ENCODE assay signal across 26 cellular contexts in the genomic region with DNA sequence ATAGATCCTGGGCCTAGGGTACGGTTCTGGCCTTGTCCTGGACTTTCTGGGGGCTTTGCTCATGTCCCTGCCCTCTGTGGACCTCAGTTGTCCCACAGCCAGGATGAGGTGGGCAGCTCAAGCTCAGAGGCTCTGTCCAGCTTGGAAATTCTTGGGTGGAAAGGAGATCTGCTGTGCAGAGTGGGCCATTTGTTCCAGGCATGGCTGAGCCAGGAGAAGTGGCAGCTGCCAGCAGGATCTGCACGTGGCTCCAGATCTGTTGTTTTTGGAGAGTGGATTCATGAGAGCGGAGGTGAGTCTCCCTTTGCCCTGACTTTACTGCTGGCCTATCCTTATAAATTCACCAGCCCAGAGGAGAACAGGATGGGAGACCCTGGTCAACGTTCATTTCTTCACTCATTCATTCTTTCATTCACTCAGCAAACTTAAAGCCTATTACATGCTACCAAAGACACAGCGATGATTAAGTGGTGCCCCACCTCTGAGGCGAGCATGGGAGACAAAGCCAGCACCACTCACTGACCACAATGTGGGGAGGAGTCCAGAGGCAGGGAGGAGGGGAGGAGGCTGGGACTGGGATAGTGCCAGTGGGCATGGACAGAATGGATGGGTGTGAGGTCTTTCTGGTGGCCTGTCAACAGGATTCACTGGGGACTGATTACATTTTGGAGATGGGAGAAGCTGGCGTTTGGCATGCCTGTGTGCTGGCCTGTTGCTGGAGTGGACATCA.
DNase-seq lines count a peak whose midpoint lies in the region; ATAC-seq and TF ChIP-seq lines count a peak whose summit lies in the region.
"Had no signal": no experiment of that assay in that cellular context is flagged by ENCODE, and none has a peak within 500 bp of the region (broad histone marks: within the 10 kb centered on the region; RNA-seq: fewer than 3 reads in every experiment).

No MANE protein-coding gene starts in this region.

- H3K9me3 Mint-ChIP-seq in neural crest cell, result no peaks in the 10 kb centered on the region
- H3K9me3 Mint-ChIP-seq: activated naive CD8-positive, alpha-beta T cell treated with anti-CD3 and anti-CD28 coated beads, Interleukin-2, amount 50 U/mL, for 24 hours; CD4-positive, alpha-beta memory T cell; stimulated activated memory B cell treated with anti-CD40 and anti-IgM and Interleukin-4, amounts not matched to agents 10 μg/mL and 1 μg/mL and 100 μg/mL, for 72 hours; T-helper 1 cell treated with Interleukin-12 subunit alpha and Interleukin-12 subunit beta and Interleukin-4 antibody, amounts not matched to agents 30 μg/mL and 1 μg/mL, for 36 hours had no signal

- no peaks in the 10 kb centered on the region for H3K4me1 Mint-ChIP-seq in neural crest cell
- H3K4me1 Mint-ChIP-seq: activated naive CD8-positive, alpha-beta T cell treated with anti-CD3 and anti-CD28 coated beads, Interleukin-2, amount 50 U/mL, for 24 hours; CD4-positive, alpha-beta memory T cell; stimulated activated memory B cell treated with anti-CD40 and anti-IgM and Interleukin-4, amounts not matched to agents 10 μg/mL and 1 μg/mL and 100 μg/mL, for 72 hours had no signal

- H3K4me3 ChIP-seq in left ventricle myocardium inferior, result no peak overlapping the region
- H3K4me3 ChIP-seq: body of pancreas, Peyer's patch, sigmoid colon, SK-N-MC had no signal

- DNase-seq in left cardiac atrium, result peak; percentile 43
- no peak for DNase-seq in left ventricle myocardium inferior
- DNase-seq in astrocyte of the hippocampus (ENCODE audit: low read depth, low spot score), result peak; percentile 42
- DNase-seq in neural crest cell (ENCODE audit: low read depth, low spot score), result no peak
- no peak for DNase-seq in GM19240 (ENCODE audit: insufficient read length, low spot score)
- no peak for DNase-seq in activated CD4-positive, alpha-beta T cell treated with anti-CD3 and anti-CD28 coated beads for 48 hours
- DNase-seq in posterior vena cava (ENCODE audit: low spot score), result no peak
- no peak for DNase-seq in activated CD4-positive, alpha-beta T cell treated with anti-CD3 and anti-CD28 coated beads, Interleukin-2, amount 50 U/mL, for 1 hour
- DNase-seq: activated CD4-positive, alpha-beta T cell treated with anti-CD3 and anti-CD28 coated beads for 1 hour; activated effector memory CD4-positive, alpha-beta T cell treated with anti-CD3 and anti-CD28 coated beads, Interleukin-2, amount 50 U/mL, for 16 hours; activated naive CD8-positive, alpha-beta T cell treated with anti-CD3 and anti-CD28 coated beads, Interleukin-2, amount 50 U/mL, for 24 hours; AML-193; body of pancreas; CD4-positive, alpha-beta memory T cell; GOT3; IMR-90; kidney; NCI-H1092 treated with DMSO at 0.1 percent for 48 hours; NCI-H187 treated with DMSO at 0.1 percent for 48 hours; NCI-H526 treated with DMSO at 0.1 percent for 48 hours; Peyer's patch; sigmoid colon; stimulated activated CD4-positive, alpha-beta T cell treated with anti-CD3 and anti-CD28 coated beads, Interleukin-4, amount 100 ng/mL, for 4 hours had no signal

- H3K36me3 ChIP-seq in left ventricle myocardium inferior, result no peaks in the 10 kb centered on the region
- H3K36me3 ChIP-seq: Peyer's patch, sigmoid colon had no signal

- no peak overlapping the region for H3K4me3 Mint-ChIP-seq in neural crest cell
- H3K4me3 Mint-ChIP-seq: activated naive CD8-positive, alpha-beta T cell treated with anti-CD3 and anti-CD28 coated beads, Interleukin-2, amount 50 U/mL, for 24 hours; CD4-positive, alpha-beta memory T cell; stimulated activated memory B cell treated with anti-CD40 and anti-IgM and Interleukin-4, amounts not matched to agents 10 μg/mL and 1 μg/mL and 100 μg/mL, for 72 hours; T-helper 1 cell treated with Interleukin-12 subunit alpha and Interleukin-12 subunit beta and Interleukin-4 antibody, amounts not matched to agents 30 μg/mL and 1 μg/mL, for 36 hours had no signal

- peak; percentile 90 to 94 for ATAC-seq in left cardiac atrium
- ATAC-seq: body of pancreas; stimulated activated memory B cell treated with anti-CD40 and anti-IgM and Interleukin-4, amounts not matched to agents 10 μg/mL and 1 μg/mL and 100 μg/mL, for 72 hours had no signal

- H3K27me3 ChIP-seq in left ventricle myocardium inferior (ENCODE audit: low read depth), result no peaks in the 10 kb centered on the region
- H3K27me3 ChIP-seq: body of pancreas, Peyer's patch, sigmoid colon had no signal

- no peak overlapping the region for H3K27ac ChIP-seq in left ventricle myocardium inferior (replicated peaks)
- H3K27ac ChIP-seq: body of pancreas, Peyer's patch, sigmoid colon, SK-N-MC had no signal

- no peaks in the 10 kb centered on the region for H3K36me3 Mint-ChIP-seq in neural crest cell (ENCODE audit: low read depth)
- H3K36me3 Mint-ChIP-seq: CD4-positive, alpha-beta memory T cell; stimulated activated memory B cell treated with anti-CD40 and anti-IgM and Interleukin-4, amounts not matched to agents 10 μg/mL and 1 μg/mL and 100 μg/mL, for 72 hours had no signal

- no peaks in the 10 kb centered on the region for H3K9me3 ChIP-seq in left ventricle myocardium inferior (replicated peaks)
- H3K9me3 ChIP-seq: body of pancreas, Peyer's patch, sigmoid colon had no signal

- intact Hi-C loops in left cardiac atrium (cut with DNase I), result no loop called here
- intact Hi-C loops in left ventricle myocardium inferior (cut with micrococcal nuclease), result loop anchor here (10.0 kb wide), 1 partner anchor 203 kb away; the partner anchor contains the start of gene TRABD2B
- intact Hi-C loops in posterior vena cava (cut with DNase I), result no loop called here

- peak overlapping the region; percentile 81 for H3K27ac Mint-ChIP-seq in neural crest cell (ENCODE audit: unreplicated experiment)
- H3K27ac Mint-ChIP-seq: activated naive CD8-positive, alpha-beta T cell treated with anti-CD3 and anti-CD28 coated beads, Interleukin-2, amount 50 U/mL, for 24 hours; CD4-positive, alpha-beta memory T cell; stimulated activated memory B cell treated with anti-CD40 and anti-IgM and Interleukin-4, amounts not matched to agents 10 μg/mL and 1 μg/mL and 100 μg/mL, for 72 hours; T-helper 1 cell treated with Interleukin-12 subunit alpha and Interleukin-12 subunit beta and Interleukin-4 antibody, amounts not matched to agents 30 μg/mL and 1 μg/mL, for 36 hours had no signal

- no peaks in the 10 kb centered on the region for H3K27me3 Mint-ChIP-seq in neural crest cell (ENCODE audit: low read depth)
- H3K27me3 Mint-ChIP-seq: activated naive CD8-positive, alpha-beta T cell treated with anti-CD3 and anti-CD28 coated beads, Interleukin-2, amount 50 U/mL, for 24 hours had no signal

- H3K4me1 ChIP-seq in left ventricle myocardium inferior, result no peaks in the 10 kb centered on the region
- H3K4me1 ChIP-seq: body of pancreas, Peyer's patch had no signal

- TF ChIP-seq CTCF in left ventricle myocardium inferior (IDR thresholded peaks at IDR 0.05; ENCODE audit: borderline replicate concordance), result no peak
- TF ChIP-seq CTCF in neural crest cell (conservative IDR thresholded peaks at IDR 0.05), result no peak

Comparison
In these comparisons a context has a peak if more than half of its experiments do, and no peak if none do; other contexts are left out.
1. DNase-seq: peak in left cardiac atrium (single experiment) and astrocyte of the hippocampus (single experiment); none in left ventricle myocardium inferior (single experiment), neural crest cell (single experiment), GM19240 (single experiment), activated CD4-positive, alpha-beta T cell treated with anti-CD3 and anti-CD28 coated beads for 48 hours (single experiment), posterior vena cava (single experiment) and activated CD4-positive, alpha-beta T cell treated with anti-CD3 and anti-CD28 coated beads, Interleukin-2, amount 50 U/mL, for 1 hour (single experiment).